ENCODE assay signal across 12 cellular contexts in the genomic region with DNA sequence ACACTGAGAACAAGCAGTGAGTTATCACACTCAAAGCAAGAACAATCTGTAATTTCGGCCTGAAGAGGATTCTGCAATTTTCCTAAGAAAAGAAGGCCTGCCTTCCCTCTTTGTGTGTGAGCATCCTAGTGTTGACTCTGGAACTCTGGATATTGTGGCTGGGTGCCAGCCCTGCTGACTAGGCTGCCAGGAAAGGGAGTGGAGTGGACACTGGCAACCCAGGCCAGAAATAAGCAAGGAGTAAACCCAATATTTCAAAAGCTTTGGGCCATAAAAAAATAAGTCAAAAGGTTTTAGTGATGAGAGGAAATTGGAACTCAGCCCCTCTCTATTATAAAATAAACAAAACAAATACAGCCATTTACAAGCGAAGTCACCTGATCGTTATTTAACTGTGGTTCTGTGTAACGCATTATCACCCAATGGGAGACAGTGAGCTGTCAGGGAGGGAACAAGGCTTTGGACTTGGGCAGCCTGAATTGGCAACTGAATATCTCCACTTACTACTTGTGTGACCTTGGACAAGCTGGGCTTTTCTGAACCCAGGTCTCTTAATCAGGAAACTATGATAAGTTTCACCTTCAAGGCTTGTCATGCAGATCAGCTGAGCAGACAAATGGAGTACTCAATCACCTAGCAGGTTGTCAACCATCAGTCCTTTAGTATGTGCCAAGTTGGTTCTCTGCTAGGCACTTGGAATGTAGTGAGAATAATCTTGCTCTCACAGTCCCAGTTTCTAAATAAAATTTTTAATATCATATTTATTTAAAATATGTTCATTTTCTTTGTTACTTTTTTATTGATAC.
DNase-seq lines count a peak whose midpoint lies in the region; TF ChIP-seq lines count a peak whose summit lies in the region.
"Had no signal": no experiment of that assay in that cellular context is flagged by ENCODE, and none has a peak within 500 bp of the region (broad histone marks: within the 10 kb centered on the region; RNA-seq: fewer than 3 reads in every experiment).

No MANE protein-coding gene starts in this region.

- H3K4me2 ChIP-seq in mesenchymal stem cell (ENCODE audit: low read length, poor library complexity, severe bottlenecking), result no peak overlapping the region

- no peak overlapping the region for H3K4ac ChIP-seq in mesenchymal stem cell (ENCODE audit: low read depth in 1 of 2, low read length in 2 of 2)

- H2BK120ac ChIP-seq in mesenchymal stem cell (ENCODE audit: low read depth, low read length), result no peak overlapping the region

- no peaks in the 10 kb centered on the region for H3K79me1 ChIP-seq in mesenchymal stem cell (replicated peaks; ENCODE audit: low read length, poor library complexity, severe bottlenecking)

- H3K9ac ChIP-seq in mesenchymal stem cell (ENCODE audit: low read length), result no peak overlapping the region

- no peak overlapping the region for H2AFZ ChIP-seq in mesenchymal stem cell (ENCODE audit: low read depth, low read length)

- no peaks in the 10 kb centered on the region for H3K27me3 ChIP-seq in tibial nerve
- H3K27me3 ChIP-seq in mesenchymal stem cell (ENCODE audit: control insufficient read depth in 1 of 2, insufficient read depth in 1 of 2, low read length in 2 of 2), result no peaks in the 10 kb centered on the region
- H3K27me3 ChIP-seq: vagina had no signal

- TF ChIP-seq CTCF in lower leg skin (IDR thresholded peaks at IDR 0.05) (no peak), tibial nerve (IDR thresholded peaks at IDR 0.05) (no peak)

- H3K4me1 ChIP-seq in tibial nerve, result peaks cover 0 to 4% (median 0%) of the 10 kb centered on the region in 4 donors
- H3K4me1 ChIP-seq in mesenchymal stem cell (ENCODE audit: control insufficient read depth, insufficient read depth, low read depth, low read length), result no peaks in the 10 kb centered on the region
- H3K4me1 ChIP-seq: vagina had no signal

- peak overlapping the region in 1 of 4 donors; percentile 42 for H3K27ac ChIP-seq in tibial nerve
- no peak overlapping the region for H3K27ac ChIP-seq in mesenchymal stem cell (ENCODE audit: low read length, poor library complexity, severe bottlenecking)
- H3K27ac ChIP-seq: vagina had no signal

- intact Hi-C loops in lower leg skin (cut with DNase I; ENCODE audit: low total_unique reads), result no loop called here

- no peak overlapping the region for H3K23ac ChIP-seq in mesenchymal stem cell (ENCODE audit: low read length in 2 of 2)

- TF ChIP-seq EP300 in tibial nerve (IDR thresholded peaks at IDR 0.05), result peak in 1 of 2 donors; percentile 67

- H2BK15ac ChIP-seq in mesenchymal stem cell (ENCODE audit: low read depth, poor library complexity, severe bottlenecking), result no peak overlapping the region

- no peak overlapping the region for H2AK5ac ChIP-seq in mesenchymal stem cell (ENCODE audit: low read length, severe bottlenecking)

- H3K4me3 ChIP-seq in lower leg skin (ENCODE audit: low read depth, poor library complexity, severe bottlenecking) (no peak overlapping the region), tibial nerve (no peak overlapping the region), mesenchymal stem cell (ENCODE audit: insufficient read depth in 1 of 2, low read depth in 1 of 2, low read length in 2 of 2) (no peak overlapping the region)
- H3K4me3 ChIP-seq: vagina had no signal

- WGBS in lower leg skin, 2 donors, result 67 to 72% methylated on average over 4 of the region's 4 CpGs
- 44 to 68% methylated on average over 4 of the region's 4 CpGs for WGBS in tibial nerve, 2 donors
- WGBS in mesenchymal stem cell, result 67% methylated on average over 4 of the region's 4 CpGs

- H3K18ac ChIP-seq in mesenchymal stem cell (ENCODE audit: low read depth in 1 of 2, low read length in 2 of 2), result no peak overlapping the region

- H3K36me3 ChIP-seq in tibial nerve (no peaks in the 10 kb centered on the region), mesenchymal stem cell (ENCODE audit: control insufficient read depth in 1 of 2, insufficient read depth in 2 of 2, low read depth in 1 of 2, low read length in 2 of 2) (no peaks in the 10 kb centered on the region)
- H3K36me3 ChIP-seq: vagina had no signal

- H2BK12ac ChIP-seq in mesenchymal stem cell (ENCODE audit: low read length in 2 of 2), result no peak overlapping the region

- H4K91ac ChIP-seq in mesenchymal stem cell (ENCODE audit: low read length), result no peak overlapping the region

- no peak overlapping the region for H3K14ac ChIP-seq in mesenchymal stem cell (ENCODE audit: low read length in 2 of 2)

- DNase-seq in NCI-H1092 (lab: John Stamatoyannopoulos, UW) (peak; percentile 20), SHP77 treated with DMSO at 0.1 percent for 48 hours (lab: John Stamatoyannopoulos, UW) (peak; percentile 87), lower leg skin (ENCODE audit: low spot score in 2 of 2) (peak; percentile 51 to 92), tibial nerve (ENCODE audit: low spot score in 2 of 2) (peak; percentile 86 to 89), NCI-H2107 (lab: John Stamatoyannopoulos, UW) (no peak), iPS-NIHi11 (ENCODE audit: low spot score) (no peak), mesenchymal stem cell (no peak)
- DNase-seq in stimulated activated naive CD4-positive, alpha-beta T cell (lab: John Stamatoyannopoulos, UW), result no peak
- DNase-seq: activated gamma-delta T cell; CD4-positive, CD25-positive, alpha-beta regulatory T cell; NK-92 treated with Interleukin-12 subunit alpha and Interleukin-12 subunit beta, amount 100 ng/mL, for 24 hours had no signal

- H4K8ac ChIP-seq in mesenchymal stem cell (ENCODE audit: low read length), result no peak overlapping the region

- no peak overlapping the region for H2BK5ac ChIP-seq in mesenchymal stem cell (ENCODE audit: low read depth, low read length, poor library complexity, severe bottlenecking)

- H3K9me3 ChIP-seq in tibial nerve, result no peaks in the 10 kb centered on the region
- no peaks in the 10 kb centered on the region for H3K9me3 ChIP-seq in mesenchymal stem cell (ENCODE audit: control insufficient read depth, low read length)
- H3K9me3 ChIP-seq: vagina had no signal

- no peak for TF ChIP-seq POLR2A in lower leg skin (IDR thresholded peaks at IDR 0.05)
- no peak for TF ChIP-seq POLR2A in tibial nerve (IDR thresholded peaks at IDR 0.05)

Comparison
In these comparisons a context has a peak if more than half of its experiments do, and no peak if none do; other contexts are left out.
1. DNase-seq: peak in NCI-H1092 (single experiment), SHP77 treated with DMSO at 0.1 percent for 48 hours (single experiment), lower leg skin (2 of 2) and tibial nerve (2 of 2); none in NCI-H2107 (single experiment), stimulated activated naive CD4-positive, alpha-beta T cell (0 of 6), iPS-NIHi11 (single experiment) and mesenchymal stem cell (single experiment).